ENCODE assay signal across 8 cellular contexts in genomic region chr1:145425436-145426029, GRCh38. TPM values are rescaled to one million over a fixed set of nuclear protein-coding genes. Genes with fewer than 3 reads are reported as not detected.
DNase-seq lines count a peak whose midpoint lies in the region; ATAC-seq and TF ChIP-seq lines count a peak whose summit lies in the region.

A gene with protein sequence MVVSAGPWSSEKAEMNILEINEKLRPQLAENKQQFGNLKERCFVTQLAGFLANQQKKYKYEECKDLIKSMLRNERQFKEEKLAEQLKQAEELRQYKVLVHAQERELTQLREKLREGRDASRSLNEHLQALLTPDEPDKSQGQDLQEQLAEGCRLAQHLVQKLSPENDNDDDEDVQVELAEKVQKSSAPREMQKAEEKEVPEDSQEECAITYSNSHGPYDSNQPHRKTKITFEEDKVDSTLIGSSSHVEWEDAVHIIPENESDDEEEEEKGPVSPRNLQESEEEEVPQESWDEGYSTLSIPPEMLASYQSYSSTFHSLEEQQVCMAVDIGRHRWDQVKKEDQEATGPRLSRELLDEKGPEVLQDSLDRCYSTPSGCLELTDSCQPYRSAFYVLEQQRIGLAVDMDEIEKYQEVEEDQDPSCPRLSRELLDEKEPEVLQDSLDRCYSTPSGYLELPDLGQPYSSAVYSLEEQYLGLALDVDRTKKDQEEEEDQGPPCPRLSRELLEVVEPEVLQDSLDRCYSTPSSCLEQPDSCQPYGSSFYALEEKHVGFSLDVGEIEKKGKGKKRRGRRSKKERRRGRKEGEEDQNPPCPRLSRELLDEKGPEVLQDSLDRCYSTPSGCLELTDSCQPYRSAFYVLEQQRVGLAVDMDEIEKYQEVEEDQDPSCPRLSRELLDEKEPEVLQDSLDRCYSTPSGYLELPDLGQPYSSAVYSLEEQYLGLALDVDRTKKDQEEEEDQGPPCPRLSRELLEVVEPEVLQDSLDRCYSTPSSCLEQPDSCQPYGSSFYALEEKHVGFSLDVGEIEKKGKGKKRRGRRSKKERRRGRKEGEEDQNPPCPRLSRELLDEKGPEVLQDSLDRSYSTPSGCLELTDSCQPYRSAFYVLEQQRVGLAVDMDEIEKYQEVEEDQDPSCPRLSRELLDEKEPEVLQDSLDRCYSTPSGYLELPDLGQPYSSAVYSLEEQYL (N-terminal part only) (minus strand): TSS chr1:145425603. CDS start chr1:145405272, 20,331 bp downstream.

- ATAC-seq in GM21717 (IDR thresholded peaks at IDR 0.05; ENCODE audit: unreplicated experiment): peak; percentile 91
- ATAC-seq in activated T-helper 17 cell treated with anti-CD3 and anti-CD28 coated beads, Interleukin-2, amount 50 U/mL, for 72 hours (replicated peaks): peak; percentile 98

- H3K4me3 Mint-ChIP-seq in activated T-helper 17 cell treated with anti-CD3 and anti-CD28 coated beads, Interleukin-2, amount 50 U/mL, for 72 hours: peak within 1 kb of the TSS; percentile 87
- peak within 1 kb of the TSS; percentile 94 for H3K4me3 Mint-ChIP-seq in nephron progenitor cell

- DNase-seq in DMS153 treated with DMSO at 0.1 percent for 48 hours (lab: John Stamatoyannopoulos, UW; ENCODE audit: unreplicated experiment): peak; percentile 87
- peak; percentile 93 for DNase-seq in RPMI8226
- peak; percentile 68 for DNase-seq in fibroblast of pulmonary artery (ENCODE audit: low read depth)
- DNase-seq in nephron progenitor cell: peak; percentile 91
- DNase-seq in stimulated activated naive CD4-positive, alpha-beta T cell treated with Interleukin-2 at 50 U/mL for 16 hours (lab: John Stamatoyannopoulos, UW): peak; percentile 75

- H3K27me3 Mint-ChIP-seq in activated T-helper 17 cell treated with anti-CD3 and anti-CD28 coated beads, Interleukin-2, amount 50 U/mL, for 72 hours: peaks cover 32% of the 10 kb centered on the region
- H3K27me3 Mint-ChIP-seq in nephron progenitor cell (ENCODE audit: low read depth, poor library complexity): peaks cover 56% of the 10 kb centered on the region

- TF ChIP-seq RAD21 in Ishikawa (IDR thresholded peaks at IDR 0.05; ENCODE audit: low read depth): no peak

- peaks cover 3% of the 10 kb centered on the region for H3K9me3 Mint-ChIP-seq in activated T-helper 17 cell treated with anti-CD3 and anti-CD28 coated beads, Interleukin-2, amount 50 U/mL, for 72 hours
- peaks cover 26% of the 10 kb centered on the region for H3K9me3 Mint-ChIP-seq in nephron progenitor cell

- TF ChIP-seq EP300 in Ishikawa (IDR thresholded peaks at IDR 0.05; ENCODE audit: borderline replicate concordance): no peak

- peaks cover 11% of the 10 kb centered on the region for H3K36me3 Mint-ChIP-seq in activated T-helper 17 cell treated with anti-CD3 and anti-CD28 coated beads, Interleukin-2, amount 50 U/mL, for 72 hours (ENCODE audit: low read depth)
- peaks cover 14% of the 10 kb centered on the region for H3K36me3 Mint-ChIP-seq in nephron progenitor cell (ENCODE audit: low read depth)

- peak within 1 kb of the TSS; percentile 72 for H3K27ac Mint-ChIP-seq in activated T-helper 17 cell treated with anti-CD3 and anti-CD28 coated beads, Interleukin-2, amount 50 U/mL, for 72 hours
- peak within 1 kb of the TSS; percentile 96 for H3K27ac Mint-ChIP-seq in nephron progenitor cell

- H3K4me1 Mint-ChIP-seq in activated T-helper 17 cell treated with anti-CD3 and anti-CD28 coated beads, Interleukin-2, amount 50 U/mL, for 72 hours: peaks cover 5% of the 10 kb centered on the region
- H3K4me1 Mint-ChIP-seq in nephron progenitor cell: peaks cover 16% of the 10 kb centered on the region

- no peak for TF ChIP-seq CTCF in fibroblast of pulmonary artery (IDR thresholded peaks at IDR 0.05; ENCODE audit: low read length, missing control alignments)
- no peak for TF ChIP-seq CTCF in nephron progenitor cell (IDR thresholded peaks at IDR 0.05)

- H3K4me3 ChIP-seq in fibroblast of pulmonary artery (replicated peaks; ENCODE audit: low read depth, low read length): peak within 1 kb of the TSS; percentile 62

TF ChIP-seq in Ishikawa, 13 proteins besides CTCF, POLR2A, EP300 and RAD21:
- TF ChIP-seq TEAD4 (IDR thresholded peaks at IDR 0.05): no peak
- peak; percentile 37; the same call in 1 of the 2 replicates for TF ChIP-seq TAF1 (IDR thresholded peaks at IDR 0.05; ENCODE audit: low read depth)

RNA-seq across cellular contexts. Expression of the gene that starts here (rescaled TPM):
- total RNA-seq in activated T-helper 17 cell treated with anti-CD3 and anti-CD28 coated beads, Interleukin-2, amount 50 U/mL, for 72 hours: 1 to 10 TPM; 2.9 to 4.0 TPM

Comparison
In these comparisons a context has a peak if more than half of its experiments do, and no peak if none do; other contexts are left out.
1. Peak in every context shown above with its lines: DNase-seq, ATAC-seq and H3K4me3 ChIP-seq.